Comparison of ENCODE assay signal across 1 cellular context in the genomic region with DNA sequence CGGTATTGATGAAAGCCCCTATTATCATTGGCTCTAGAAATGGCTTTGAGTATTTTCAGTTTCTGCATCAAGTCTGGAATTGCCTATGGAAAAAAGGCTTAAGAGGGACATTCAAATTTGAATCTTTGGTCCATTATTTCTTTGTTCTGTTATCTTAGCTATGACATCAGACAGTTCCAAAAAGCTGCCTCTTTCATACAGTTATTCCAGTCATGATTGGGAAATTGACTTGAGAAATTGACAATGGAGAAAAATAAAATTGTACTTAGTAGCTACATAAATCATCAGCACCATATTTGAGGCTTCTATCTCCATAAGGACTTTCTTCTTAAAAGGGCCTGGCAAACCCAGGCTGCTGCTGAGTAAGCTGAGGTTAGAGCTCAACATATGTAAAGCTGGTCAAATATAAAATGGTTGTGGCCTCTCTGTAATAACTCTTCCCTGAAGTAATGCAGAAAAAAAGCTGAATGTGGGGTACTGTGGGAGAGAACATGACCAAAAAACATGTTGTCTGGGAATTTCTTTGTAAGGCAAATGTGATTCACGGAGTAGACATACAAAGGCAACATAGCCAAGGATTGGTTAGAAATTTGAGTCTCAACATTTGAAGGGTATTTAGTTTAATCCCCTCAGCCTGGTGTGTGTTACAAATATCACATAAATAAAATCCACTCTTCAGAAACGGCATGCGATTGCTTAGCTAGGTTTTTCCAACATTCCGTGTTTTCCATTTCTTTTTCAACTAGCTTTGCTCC.
TF ChIP-seq lines count a peak whose summit lies in the region.

No MANE protein-coding gene starts in this region.

TF ChIP-seq in SK-N-SH, 30 proteins besides CTCF, POLR2A, EP300 and RAD21 (continued from another document):
- TF ChIP-seq, protein P1, sequence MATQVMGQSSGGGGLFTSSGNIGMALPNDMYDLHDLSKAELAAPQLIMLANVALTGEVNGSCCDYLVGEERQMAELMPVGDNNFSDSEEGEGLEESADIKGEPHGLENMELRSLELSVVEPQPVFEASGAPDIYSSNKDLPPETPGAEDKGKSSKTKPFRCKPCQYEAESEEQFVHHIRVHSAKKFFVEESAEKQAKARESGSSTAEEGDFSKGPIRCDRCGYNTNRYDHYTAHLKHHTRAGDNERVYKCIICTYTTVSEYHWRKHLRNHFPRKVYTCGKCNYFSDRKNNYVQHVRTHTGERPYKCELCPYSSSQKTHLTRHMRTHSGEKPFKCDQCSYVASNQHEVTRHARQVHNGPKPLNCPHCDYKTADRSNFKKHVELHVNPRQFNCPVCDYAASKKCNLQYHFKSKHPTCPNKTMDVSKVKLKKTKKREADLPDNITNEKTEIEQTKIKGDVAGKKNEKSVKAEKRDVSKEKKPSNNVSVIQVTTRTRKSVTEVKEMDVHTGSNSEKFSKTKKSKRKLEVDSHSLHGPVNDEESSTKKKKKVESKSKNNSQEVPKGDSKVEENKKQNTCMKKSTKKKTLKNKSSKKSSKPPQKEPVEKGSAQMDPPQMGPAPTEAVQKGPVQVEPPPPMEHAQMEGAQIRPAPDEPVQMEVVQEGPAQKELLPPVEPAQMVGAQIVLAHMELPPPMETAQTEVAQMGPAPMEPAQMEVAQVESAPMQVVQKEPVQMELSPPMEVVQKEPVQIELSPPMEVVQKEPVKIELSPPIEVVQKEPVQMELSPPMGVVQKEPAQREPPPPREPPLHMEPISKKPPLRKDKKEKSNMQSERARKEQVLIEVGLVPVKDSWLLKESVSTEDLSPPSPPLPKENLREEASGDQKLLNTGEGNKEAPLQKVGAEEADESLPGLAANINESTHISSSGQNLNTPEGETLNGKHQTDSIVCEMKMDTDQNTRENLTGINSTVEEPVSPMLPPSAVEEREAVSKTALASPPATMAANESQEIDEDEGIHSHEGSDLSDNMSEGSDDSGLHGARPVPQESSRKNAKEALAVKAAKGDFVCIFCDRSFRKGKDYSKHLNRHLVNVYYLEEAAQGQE (IDR thresholded peaks at IDR 0.05; ENCODE audit: low read depth, low read length) = no peak
- TF ChIP-seq, protein P2, sequence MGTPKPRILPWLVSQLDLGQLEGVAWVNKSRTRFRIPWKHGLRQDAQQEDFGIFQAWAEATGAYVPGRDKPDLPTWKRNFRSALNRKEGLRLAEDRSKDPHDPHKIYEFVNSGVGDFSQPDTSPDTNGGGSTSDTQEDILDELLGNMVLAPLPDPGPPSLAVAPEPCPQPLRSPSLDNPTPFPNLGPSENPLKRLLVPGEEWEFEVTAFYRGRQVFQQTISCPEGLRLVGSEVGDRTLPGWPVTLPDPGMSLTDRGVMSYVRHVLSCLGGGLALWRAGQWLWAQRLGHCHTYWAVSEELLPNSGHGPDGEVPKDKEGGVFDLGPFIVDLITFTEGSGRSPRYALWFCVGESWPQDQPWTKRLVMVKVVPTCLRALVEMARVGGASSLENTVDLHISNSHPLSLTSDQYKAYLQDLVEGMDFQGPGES (IDR thresholded peaks at IDR 0.05; ENCODE audit: low read depth, low read length) = no peak
- no peak for TF ChIP-seq NFIC (IDR thresholded peaks at IDR 0.05; ENCODE audit: borderline replicate concordance)
- TF ChIP-seq RCOR1 (IDR thresholded peaks at IDR 0.05; ENCODE audit: low read length) = no peak
- no peak for TF ChIP-seq SMC3 (IDR thresholded peaks at IDR 0.05; ENCODE audit: low read depth, low read length)
- TF ChIP-seq FOXJ3 (CRISPR knock-in tag; IDR thresholded peaks at IDR 0.05) = no peak
- no peak for TF ChIP-seq TCF12 (IDR thresholded peaks at IDR 0.05)
- no peak for TF ChIP-seq POLR2AphosphoS5 (IDR thresholded peaks at IDR 0.05; ENCODE audit: low read depth, low read length)
- TF ChIP-seq TAF1 (IDR thresholded peaks at IDR 0.05; ENCODE audit: borderline replicate concordance, low read depth, low read length) = no peak
- TF ChIP-seq, protein P3, sequence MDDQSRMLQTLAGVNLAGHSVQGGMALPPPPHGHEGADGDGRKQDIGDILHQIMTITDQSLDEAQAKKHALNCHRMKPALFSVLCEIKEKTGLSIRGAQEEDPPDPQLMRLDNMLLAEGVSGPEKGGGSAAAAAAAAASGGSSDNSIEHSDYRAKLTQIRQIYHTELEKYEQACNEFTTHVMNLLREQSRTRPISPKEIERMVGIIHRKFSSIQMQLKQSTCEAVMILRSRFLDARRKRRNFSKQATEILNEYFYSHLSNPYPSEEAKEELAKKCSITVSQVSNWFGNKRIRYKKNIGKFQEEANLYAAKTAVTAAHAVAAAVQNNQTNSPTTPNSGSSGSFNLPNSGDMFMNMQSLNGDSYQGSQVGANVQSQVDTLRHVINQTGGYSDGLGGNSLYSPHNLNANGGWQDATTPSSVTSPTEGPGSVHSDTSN (IDR thresholded peaks at IDR 0.05) = no peak
- TF ChIP-seq SIN3A (IDR thresholded peaks at IDR 0.05; ENCODE audit: borderline replicate concordance, low read depth, low read length) = no peak
- TF ChIP-seq, protein P4, sequence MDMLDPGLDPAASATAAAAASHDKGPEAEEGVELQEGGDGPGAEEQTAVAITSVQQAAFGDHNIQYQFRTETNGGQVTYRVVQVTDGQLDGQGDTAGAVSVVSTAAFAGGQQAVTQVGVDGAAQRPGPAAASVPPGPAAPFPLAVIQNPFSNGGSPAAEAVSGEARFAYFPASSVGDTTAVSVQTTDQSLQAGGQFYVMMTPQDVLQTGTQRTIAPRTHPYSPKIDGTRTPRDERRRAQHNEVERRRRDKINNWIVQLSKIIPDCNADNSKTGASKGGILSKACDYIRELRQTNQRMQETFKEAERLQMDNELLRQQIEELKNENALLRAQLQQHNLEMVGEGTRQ (IDR thresholded peaks at IDR 0.05; ENCODE audit: borderline replicate concordance, low read depth, low read length) = no peak
- no peak for TF ChIP-seq CHD2 (IDR thresholded peaks at IDR 0.05; ENCODE audit: low read length, partially characterized antibody)
- no peak for TF ChIP-seq GABPA (IDR thresholded peaks at IDR 0.05; ENCODE audit: low read depth)
- TF ChIP-seq MXI1 (IDR thresholded peaks at IDR 0.05; ENCODE audit: low read depth, low read length) = no peak
TF ChIP-seq in SK-N-SH: peak in this region for 0.
